In the genomic region with DNA sequence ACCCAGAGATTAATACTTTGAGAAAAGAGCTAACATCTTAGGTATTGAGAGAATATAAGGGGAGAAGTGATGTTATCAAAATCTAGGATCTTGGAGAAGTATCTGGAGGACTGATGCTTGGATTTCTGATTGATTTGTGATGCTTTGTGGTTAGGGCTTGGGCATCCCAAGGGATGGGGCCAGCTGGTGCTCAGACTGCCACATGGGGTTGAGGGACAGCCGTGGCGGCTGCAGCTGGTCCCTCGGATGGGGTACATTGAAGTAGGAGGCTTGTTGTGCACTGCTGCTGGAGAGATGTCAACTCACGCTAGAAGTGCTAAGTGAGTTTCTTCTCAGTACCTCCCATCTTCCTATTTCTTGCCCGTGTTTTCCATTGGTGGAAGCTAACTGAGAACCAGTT, we compare ENCODE assay signal across 24 cellular contexts. TPM values are rescaled to one million over a fixed set of nuclear protein-coding genes. Genes with fewer than 3 reads are reported as not detected.
"Had no signal": no experiment of that assay in that cellular context is flagged by ENCODE, and none has a peak within 500 bp of the region (broad histone marks: within the 10 kb centered on the region; RNA-seq: fewer than 3 reads in every experiment).

No MANE protein-coding gene starts in this region.

- H3K9me3 ChIP-seq: esophagus squamous epithelium, prostate gland, sigmoid colon, thoracic aorta, tibial nerve, upper lobe of left lung had no signal

- H3K4me1 ChIP-seq: prostate gland, sigmoid colon, upper lobe of left lung had no signal

- DNase-seq: cortex of kidney; effector memory CD8-positive, alpha-beta T cell; erythroblast; esophagus squamous epithelium; foreskin melanocyte; kidney; naive B cell; nucleus accumbens; right cardiac atrium; sigmoid colon; spleen; stimulated activated naive B cell treated with anti-CD40 and anti-IgM and Interleukin-4, amounts not matched to agents 10 μg/mL and 1 μg/mL and 100 μg/mL, for 72 hours had no signal

- H3K36me3 ChIP-seq: esophagus squamous epithelium, prostate gland, sigmoid colon, spleen, thoracic aorta, tibial nerve, upper lobe of left lung had no signal

- H3K4me3 Mint-ChIP-seq: effector memory CD8-positive, alpha-beta T cell; memory B cell; naive B cell; natural killer cell treated with Interleukin-12 subunit alpha and Interleukin-12 subunit beta and Interleukin-15 and Interleukin-18, amount 100 ng/mL, for 72 hours; neural crest cell; stimulated activated naive B cell treated with anti-CD40 and anti-IgM and Interleukin-4, amounts not matched to agents 10 μg/mL and 1 μg/mL and 100 μg/mL, for 72 hours; stimulated activated naive CD8-positive, alpha-beta T cell treated with anti-CD3 and anti-CD28 coated beads, Interleukin-15, Interleukin-2, amounts not matched to agents 100 ng/mL and 50 ng/mL, for 24 hours had no signal

- H3K4me3 ChIP-seq: esophagus squamous epithelium, lung, prostate gland, sigmoid colon, skin epidermis, spleen, thoracic aorta, tibial nerve, upper lobe of left lung had no signal

- H3K27me3 Mint-ChIP-seq: stimulated activated naive CD8-positive, alpha-beta T cell treated with anti-CD3 and anti-CD28 coated beads, Interleukin-15, Interleukin-2, amounts not matched to agents 100 ng/mL and 50 ng/mL, for 24 hours had no signal

- H3K27me3 ChIP-seq: sigmoid colon, spleen, tibial nerve, upper lobe of left lung had no signal

- H3K9me3 Mint-ChIP-seq: effector memory CD8-positive, alpha-beta T cell; natural killer cell treated with Interleukin-12 subunit alpha and Interleukin-12 subunit beta and Interleukin-15 and Interleukin-18, amount 100 ng/mL, for 72 hours; stimulated activated naive CD8-positive, alpha-beta T cell treated with anti-CD3 and anti-CD28 coated beads, Interleukin-15, Interleukin-2, amounts not matched to agents 100 ng/mL and 50 ng/mL, for 24 hours had no signal

- H3K27ac Mint-ChIP-seq: effector memory CD8-positive, alpha-beta T cell; memory B cell; naive B cell; natural killer cell treated with Interleukin-12 subunit alpha and Interleukin-12 subunit beta and Interleukin-15 and Interleukin-18, amount 100 ng/mL, for 72 hours; stimulated activated naive B cell treated with anti-CD40 and anti-IgM and Interleukin-4, amounts not matched to agents 10 μg/mL and 1 μg/mL and 100 μg/mL, for 72 hours; stimulated activated naive CD8-positive, alpha-beta T cell treated with anti-CD3 and anti-CD28 coated beads, Interleukin-15, Interleukin-2, amounts not matched to agents 100 ng/mL and 50 ng/mL, for 24 hours had no signal

- H3K36me3 Mint-ChIP-seq: naive B cell; natural killer cell treated with Interleukin-12 subunit alpha and Interleukin-12 subunit beta and Interleukin-15 and Interleukin-18, amount 100 ng/mL, for 72 hours had no signal

- H3K27ac ChIP-seq: esophagus squamous epithelium, prostate gland, sigmoid colon, skin epidermis, spleen, thoracic aorta, tibial nerve, upper lobe of left lung had no signal

RNA-seq across cellular contexts. Expression of a gene that starts 22.4 kb away (rescaled TPM):
- total RNA-seq: dermis microvascular lymphatic vessel endothelial cell, kidney, osteocyte, prostate gland, right cardiac atrium had no signal
- polyA plus RNA-seq: right cardiac atrium had no signal
